In genomic region chr5:81850932-81851331, GRCh38 we compare ENCODE assay signal across 8 cellular contexts.
DNase-seq lines count a peak whose midpoint lies in the region; ATAC-seq lines count a peak whose summit lies in the region.

No MANE protein-coding gene starts in this region.

- intact Hi-C loops in activated T-helper 2 cell treated with anti-CD3 and anti-CD28 coated beads, Interferon-gamma antibody, Interleukin-2, Interleukin-4, amounts not matched to agents 10 μg/mL and 5 μg/mL and 100 μg/mL, durations not matched to agents 14 hours and 24 hours and 36 hours (cut with micrococcal nuclease): loop anchor here (1.0 to 10.0 kb wide), 6 partner anchors 100 to 429 kb away; partner anchors contain the start of genes ATG10 and SSBP2

- H3K4me1 Mint-ChIP-seq in activated T-helper 2 cell treated with anti-CD3 and anti-CD28 coated beads, Interferon-gamma antibody, Interleukin-2, Interleukin-4, amounts not matched to agents 10 μg/mL and 5 μg/mL and 100 μg/mL, durations not matched to agents 14 hours and 24 hours and 36 hours (ENCODE audit: low read depth): peaks cover 38% of the 10 kb centered on the region
- peaks cover 40% of the 10 kb centered on the region for H3K4me1 Mint-ChIP-seq in stimulated activated naive CD8-positive, alpha-beta T cell treated with anti-CD3 and anti-CD28 coated beads, Interleukin-15, amount 100 ng/mL, for 72 hours

- no peaks in the 10 kb centered on the region for H3K9me3 Mint-ChIP-seq in activated T-helper 2 cell treated with anti-CD3 and anti-CD28 coated beads, Interferon-gamma antibody, Interleukin-2, Interleukin-4, amounts not matched to agents 10 μg/mL and 5 μg/mL and 100 μg/mL, durations not matched to agents 14 hours and 24 hours and 36 hours
- H3K9me3 Mint-ChIP-seq in stimulated activated naive CD8-positive, alpha-beta T cell treated with anti-CD3 and anti-CD28 coated beads, Interleukin-15, amount 100 ng/mL, for 72 hours: no peaks in the 10 kb centered on the region

- H3K27ac Mint-ChIP-seq in activated T-helper 2 cell treated with anti-CD3 and anti-CD28 coated beads, Interferon-gamma antibody, Interleukin-2, Interleukin-4, amounts not matched to agents 10 μg/mL and 5 μg/mL and 100 μg/mL, durations not matched to agents 14 hours and 24 hours and 36 hours: peak overlapping the region; percentile 94
- peak overlapping the region; percentile 62 to 79 for H3K27ac Mint-ChIP-seq in stimulated activated naive CD8-positive, alpha-beta T cell treated with anti-CD3 and anti-CD28 coated beads, Interleukin-15, amount 100 ng/mL, for 72 hours

- H3K9me3 ChIP-seq in HUES64 (ENCODE audit: insufficient read depth, low read depth, low read length) (no peaks in the 10 kb centered on the region), iPS-18c (ENCODE audit: control insufficient read depth, insufficient read depth, low read length) (no peaks in the 10 kb centered on the region)

- ATAC-seq in stimulated activated naive CD8-positive, alpha-beta T cell treated with anti-CD3 and anti-CD28 coated beads, Interleukin-15, amount 100 ng/mL, for 72 hours: no peak
- ATAC-seq in HG03439 (IDR thresholded peaks at IDR 0.05; ENCODE audit: unreplicated experiment) (no peak), GM21381 (IDR thresholded peaks at IDR 0.05; ENCODE audit: unreplicated experiment) (no peak), GM21423 (IDR thresholded peaks at IDR 0.05; ENCODE audit: unreplicated experiment) (no peak)

- peak overlapping the region; percentile 51 for H3K4me3 ChIP-seq in HUES64 (ENCODE audit: low read length)
- H3K4me3 ChIP-seq in iPS-18c (ENCODE audit: insufficient read depth, low read depth, low read length): peak overlapping the region; percentile 11; the same call in 1 of the 2 replicates

- no peak for DNase-seq in activated T-helper 2 cell treated with anti-CD3 and anti-CD28 coated beads, Interferon-gamma antibody, Interleukin-2, Interleukin-4, amounts not matched to agents 10 μg/mL and 5 μg/mL and 100 μg/mL, durations not matched to agents 14 hours and 24 hours and 36 hours (ENCODE audit: low spot score)
- DNase-seq in stimulated activated naive CD8-positive, alpha-beta T cell treated with anti-CD3 and anti-CD28 coated beads, Interleukin-15, amount 100 ng/mL, for 72 hours: no peak
- no peak for DNase-seq in NCI-H510A treated with DMSO at 0.1 percent for 48 hours (lab: John Stamatoyannopoulos, UW)

- H3K36me3 ChIP-seq in HUES64 (ENCODE audit: insufficient read depth, low read length): no peaks in the 10 kb centered on the region

- H3K27me3 ChIP-seq in HUES64 (ENCODE audit: insufficient read depth, low read length): no peaks in the 10 kb centered on the region

- H3K4me1 ChIP-seq in HUES64 (ENCODE audit: insufficient read depth, low read length): peaks cover 63% of the 10 kb centered on the region

- WGBS in HUES64: 13% methylated on average over 2 of the region's 2 CpGs

- H3K27ac ChIP-seq in HUES64 (ENCODE audit: low read depth, low read length): peak overlapping the region; percentile 98

- no peaks in the 10 kb centered on the region for H3K36me3 Mint-ChIP-seq in activated T-helper 2 cell treated with anti-CD3 and anti-CD28 coated beads, Interferon-gamma antibody, Interleukin-2, Interleukin-4, amounts not matched to agents 10 μg/mL and 5 μg/mL and 100 μg/mL, durations not matched to agents 14 hours and 24 hours and 36 hours (ENCODE audit: low read depth)

- H3K9ac ChIP-seq in HUES64 (ENCODE audit: low read depth, low read length): peak overlapping the region; percentile 83

- H3K4me3 Mint-ChIP-seq in activated T-helper 2 cell treated with anti-CD3 and anti-CD28 coated beads, Interferon-gamma antibody, Interleukin-2, Interleukin-4, amounts not matched to agents 10 μg/mL and 5 μg/mL and 100 μg/mL, durations not matched to agents 14 hours and 24 hours and 36 hours (ENCODE audit: low read depth): peak overlapping the region; percentile 85
- H3K4me3 Mint-ChIP-seq in stimulated activated naive CD8-positive, alpha-beta T cell treated with anti-CD3 and anti-CD28 coated beads, Interleukin-15, amount 100 ng/mL, for 72 hours: peak overlapping the region; percentile 93 to 99

- no peaks in the 10 kb centered on the region for H3K27me3 Mint-ChIP-seq in activated T-helper 2 cell treated with anti-CD3 and anti-CD28 coated beads, Interferon-gamma antibody, Interleukin-2, Interleukin-4, amounts not matched to agents 10 μg/mL and 5 μg/mL and 100 μg/mL, durations not matched to agents 14 hours and 24 hours and 36 hours (ENCODE audit: low read depth)
- no peaks in the 10 kb centered on the region for H3K27me3 Mint-ChIP-seq in stimulated activated naive CD8-positive, alpha-beta T cell treated with anti-CD3 and anti-CD28 coated beads, Interleukin-15, amount 100 ng/mL, for 72 hours
